12 cellular contexts compared by ENCODE assay signal in the genomic region with DNA sequence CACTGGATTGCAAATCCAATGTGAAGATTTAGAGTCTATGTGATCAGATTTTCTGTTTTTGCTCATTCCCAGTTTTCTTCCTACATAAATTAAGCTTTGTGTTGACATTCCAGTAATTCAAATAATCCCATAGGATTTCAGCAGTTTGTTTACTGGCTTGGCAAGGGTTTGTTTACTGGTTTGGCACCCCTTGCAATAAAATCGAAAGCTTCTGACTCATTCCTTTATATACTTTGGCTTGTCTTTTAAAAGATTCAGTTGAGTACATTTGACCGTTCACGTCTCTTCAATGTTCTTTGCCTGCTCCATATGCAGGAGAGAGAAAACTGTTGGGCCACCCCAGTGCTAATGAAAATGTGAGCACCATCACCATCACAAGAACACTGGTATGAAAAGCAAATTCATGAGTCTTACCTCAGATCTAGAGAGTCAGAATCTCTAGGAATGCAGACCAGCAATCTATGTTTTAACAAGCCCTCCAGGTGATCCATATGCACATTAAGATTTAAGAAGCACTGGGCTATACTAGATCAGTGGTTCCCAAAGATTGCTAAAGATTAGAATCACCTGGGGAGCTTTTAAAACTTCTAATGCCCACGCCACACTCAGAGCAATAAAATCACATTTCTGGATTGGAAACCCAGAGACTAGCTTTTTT. TPM values are rescaled to one million over a fixed set of nuclear protein-coding genes. Genes with fewer than 3 reads are reported as not detected.
"Had no signal": no experiment of that assay in that cellular context is flagged by ENCODE, and none has a peak within 500 bp of the region (broad histone marks: within the 10 kb centered on the region; RNA-seq: fewer than 3 reads in every experiment).

No MANE protein-coding gene starts in this region.

- H3K4me3 ChIP-seq: hepatocyte, ovary, thyroid gland, uterus had no signal

- H3K4me1 Mint-ChIP-seq: activated CD4-positive, alpha-beta memory T cell treated with anti-CD3 and anti-CD28 coated beads, Interleukin-2, amount 10 ng/mL, durations not matched to agents 7 days and 5 days; central memory CD8-positive, alpha-beta T cell had no signal

- H3K4me2 ChIP-seq: hepatocyte had no signal

- H3K4me3 Mint-ChIP-seq: activated CD4-positive, alpha-beta memory T cell treated with anti-CD3 and anti-CD28 coated beads, Interleukin-2, amount 10 ng/mL, durations not matched to agents 7 days and 5 days; central memory CD8-positive, alpha-beta T cell; neural crest cell had no signal

- H3K9me3 Mint-ChIP-seq: activated CD4-positive, alpha-beta memory T cell treated with anti-CD3 and anti-CD28 coated beads, Interleukin-2, amount 10 ng/mL, durations not matched to agents 7 days and 5 days; central memory CD8-positive, alpha-beta T cell had no signal

- H3K79me2 ChIP-seq: hepatocyte had no signal

- H3K27me3 Mint-ChIP-seq: activated CD4-positive, alpha-beta memory T cell treated with anti-CD3 and anti-CD28 coated beads, Interleukin-2, amount 10 ng/mL, durations not matched to agents 7 days and 5 days; central memory CD8-positive, alpha-beta T cell had no signal

- H3K9me3 ChIP-seq: ovary, thyroid gland, uterus had no signal

- H3K27ac ChIP-seq: hepatocyte, ovary, thyroid gland, uterus had no signal

- H3K36me3 ChIP-seq: ovary, thyroid gland, uterus had no signal

- H2AFZ ChIP-seq: hepatocyte had no signal

- H3K27me3 ChIP-seq: ovary, thyroid gland, uterus had no signal

- DNase-seq: activated CD4-positive, alpha-beta memory T cell treated with anti-CD3 and anti-CD28 coated beads, Interleukin-2, amount 10 ng/mL, durations not matched to agents 7 days and 5 days; activated CD8-positive, alpha-beta memory T cell treated with anti-CD3 and anti-CD28 coated beads, Interleukin-2, amount 50 U/mL, for 48 hours; kidney; ovary; small intestine; SW 1271; thyroid gland; uterus had no signal

- H3K27ac Mint-ChIP-seq: activated CD4-positive, alpha-beta memory T cell treated with anti-CD3 and anti-CD28 coated beads, Interleukin-2, amount 10 ng/mL, durations not matched to agents 7 days and 5 days had no signal

- H3K4me1 ChIP-seq: thyroid gland, uterus had no signal

RNA-seq across cellular contexts. Expression of a gene that starts 32.8 kb away (rescaled TPM):
- total RNA-seq: hepatocyte, renal cortical epithelial cell, thyroid gland had no signal
- polyA plus RNA-seq: hepatocyte had no signal
